In genomic region chr21:27646691-27647090, GRCh38 we compare ENCODE assay signal across 22 cellular contexts.
DNase-seq lines count a peak whose midpoint lies in the region; ATAC-seq and TF ChIP-seq lines count a peak whose summit lies in the region.
"Had no signal": no experiment of that assay in that cellular context is flagged by ENCODE, and none has a peak within 500 bp of the region (broad histone marks: within the 10 kb centered on the region; RNA-seq: fewer than 3 reads in every experiment).

No MANE protein-coding gene starts in this region.

- no peak overlapping the region for H4K8ac ChIP-seq in IMR-90 (ENCODE audit: low read depth in 2 of 2, low read length in 2 of 2)

- no peak overlapping the region for H2BK15ac ChIP-seq in IMR-90 (ENCODE audit: low read depth, low read length)

- H3K36me3 ChIP-seq in IMR-90 (ENCODE audit: control insufficient read depth, insufficient read depth, low read length) (no peaks in the 10 kb centered on the region), brain microvascular endothelial cell (replicated peaks) (no peaks in the 10 kb centered on the region), smooth muscle cell (ENCODE audit: low read depth) (no peaks in the 10 kb centered on the region)

- H3K27ac ChIP-seq in IMR-90 (ENCODE audit: insufficient read depth, low read length) (no peak overlapping the region), brain microvascular endothelial cell (peak overlapping the region; percentile 97), foreskin keratinocyte (peak overlapping the region; percentile 85), smooth muscle cell (ENCODE audit: low read depth) (peak overlapping the region; percentile 100)
- H3K27ac ChIP-seq: A549, PC-9 had no signal

- H3K4me3 ChIP-seq in IMR-90 (ENCODE audit: insufficient read depth, low read depth, low read length) (no peak overlapping the region), brain microvascular endothelial cell (ENCODE audit: low read depth, low read length) (no peak overlapping the region), smooth muscle cell (no peak overlapping the region)
- H3K4me3 ChIP-seq: A549, K562, PC-9 had no signal

- H2AK9ac ChIP-seq in IMR-90 (replicated peaks; ENCODE audit: low read depth, low read length, poor library complexity) = no peak overlapping the region

- no peaks in the 10 kb centered on the region for H3K9me3 ChIP-seq in IMR-90 (ENCODE audit: control insufficient read depth, insufficient read depth, low read length)
- no peaks in the 10 kb centered on the region for H3K9me3 ChIP-seq in smooth muscle cell (replicated peaks; ENCODE audit: low read depth)
- H3K9me3 ChIP-seq in T-helper 17 cell (ENCODE audit: control insufficient read depth, low read length, poor library complexity, severe bottlenecking) = no peaks in the 10 kb centered on the region
- H3K9me3 ChIP-seq: A549, SK-N-SH had no signal

- no peaks in the 10 kb centered on the region for H3K4me1 Mint-ChIP-seq in T-helper 17 cell
- H3K4me1 Mint-ChIP-seq: CD4-positive, CD25-positive, alpha-beta regulatory T cell; H9 had no signal

- H2AFZ ChIP-seq in IMR-90 (replicated peaks; ENCODE audit: low read length, poor library complexity) = no peak overlapping the region
- H2AFZ ChIP-seq in smooth muscle cell (ENCODE audit: low read depth) = peak overlapping the region; percentile 78
- H2AFZ ChIP-seq: PC-9 had no signal

- no TSS peak for BruUV-seq in IMR-90 (replicated peaks; lab: Mats Ljungman, UMichigan)

- H3K79me1 ChIP-seq in IMR-90 (ENCODE audit: low read depth in 1 of 2, low read length in 2 of 2) = no peaks in the 10 kb centered on the region

- H3K36me3 Mint-ChIP-seq in T-helper 17 cell (ENCODE audit: low read depth) = no peaks in the 10 kb centered on the region
- H3K36me3 Mint-ChIP-seq: CD4-positive, CD25-positive, alpha-beta regulatory T cell had no signal

- in situ Hi-C loops in IMR-90 (cut with MboI; ENCODE audit: low sequenced_read_pairs) = no loop called here
- in situ Hi-C loops in brain microvascular endothelial cell (cut with HindIII; ENCODE audit: low pct_ligation_motif_present, low sequenced_read_pairs) = no loop called here

- no peak for ATAC-seq in IMR-90 (ENCODE audit: low read depth)
- no peak for ATAC-seq in foreskin keratinocyte
- ATAC-seq in T-helper 17 cell = no peak
- no peak for ATAC-seq in HG03442 (IDR thresholded peaks at IDR 0.05; ENCODE audit: unreplicated experiment)
- no peak for ATAC-seq in GM18502 (IDR thresholded peaks at IDR 0.05; ENCODE audit: poor library complexity, unreplicated experiment)
- ATAC-seq: A549, K562 had no signal

- no peak overlapping the region for H2BK120ac ChIP-seq in IMR-90 (ENCODE audit: low read depth, low read length)

- CTCF ChIA-PET in IMR-90 (lab: Yijun Ruan, JAX) = no interaction called here

- H3K23ac ChIP-seq in IMR-90 (ENCODE audit: low read depth, low read length) = no peak overlapping the region

- no peak overlapping the region for H3K27ac Mint-ChIP-seq in T-helper 17 cell
- H3K27ac Mint-ChIP-seq: CD4-positive, CD25-positive, alpha-beta regulatory T cell had no signal

- H2BK5ac ChIP-seq in IMR-90 (ENCODE audit: low read depth, low read length, poor library complexity, severe bottlenecking) = no peak overlapping the region

- H3K79me2 ChIP-seq in smooth muscle cell (ENCODE audit: low read depth) = no peaks in the 10 kb centered on the region

- intact Hi-C loops in IMR-90 (cut with micrococcal nuclease) = no loop called here

- TF ChIP-seq POLR2A in IMR-90 (IDR thresholded peaks at IDR 0.05; ENCODE audit: low read depth, low read length) = no peak

- H3K9ac ChIP-seq in IMR-90 (ENCODE audit: low read depth, low read length) (no peak overlapping the region), smooth muscle cell (ENCODE audit: low read depth) (peak overlapping the region; percentile 98)
- H3K9ac ChIP-seq: SK-N-SH had no signal

- H3K4me2 ChIP-seq in IMR-90 (ENCODE audit: low read depth, low read length) = no peak overlapping the region
- no peak overlapping the region for H3K4me2 ChIP-seq in smooth muscle cell
- H3K4me2 ChIP-seq: A549, PC-9, SK-N-SH had no signal

- TF ChIP-seq CTCF in IMR-90 (conservative IDR thresholded peaks at IDR 0.05; ENCODE audit: low read depth, low read length) (no peak), brain microvascular endothelial cell (IDR thresholded peaks at IDR 0.05; ENCODE audit: low read depth, low read length, missing control alignments) (no peak), foreskin keratinocyte (conservative IDR thresholded peaks at IDR 0.05) (no peak), smooth muscle cell (IDR thresholded peaks at IDR 0.05; ENCODE audit: borderline replicate concordance, insufficient read depth, poor library complexity, severe bottlenecking) (no peak)

- dilution Hi-C loops in IMR-90 (cut with HindIII; ENCODE audit: low sequenced_read_pairs, unreplicated experiment) = no loop called here

- no peak overlapping the region for H4K91ac ChIP-seq in IMR-90 (ENCODE audit: insufficient read depth, low read depth, low read length)

- DNase-seq in IMR-90 = no peak
- no peak for DNase-seq in brain microvascular endothelial cell
- DNase-seq in foreskin keratinocyte = peak in 1 of 2 donors; percentile 70
- no peak for DNase-seq in smooth muscle cell (lab: John Stamatoyannopoulos, UW; ENCODE audit: unreplicated experiment)
- no peak for DNase-seq in T-helper 17 cell
- DNase-seq: CD4-positive, CD25-positive, alpha-beta regulatory T cell; EL; H9; HFFc6; NCI-H1092 treated with DMSO at 0.1 percent for 48 hours; NCI-H1436 treated with DMSO at 0.1 percent for 48 hours; NCI-H1930; NCI-H510A treated with DMSO at 0.1 percent for 48 hours; NCI-H748 treated with DMSO at 0.1 percent for 48 hours; PC-9; RPMI8226; SIG-M5; SK-N-SH had no signal

- no peak overlapping the region for H3K4me3 Mint-ChIP-seq in T-helper 17 cell
- H3K4me3 Mint-ChIP-seq: CD4-positive, CD25-positive, alpha-beta regulatory T cell; H9; HFFc6 had no signal

- no peak overlapping the region for H2AK5ac ChIP-seq in IMR-90 (ENCODE audit: low read depth, low read length)

- H3K18ac ChIP-seq in IMR-90 (ENCODE audit: low read depth, low read length) = peak overlapping the region; percentile 43; the same call in 1 of the 2 replicates

- H3K14ac ChIP-seq in IMR-90 (replicated peaks; ENCODE audit: low read depth, low read length) = no peak overlapping the region

- H3K9me1 ChIP-seq in IMR-90 (ENCODE audit: insufficient read depth, low read length) = no peaks in the 10 kb centered on the region

- POLR2A ChIA-PET in IMR-90 (lab: Charles Lee; ENCODE audit: unreplicated experiment) = no interaction called here

- no peak overlapping the region for H3K56ac ChIP-seq in IMR-90 (ENCODE audit: extremely low read depth, insufficient read depth, low read length)

- H3K4me1 ChIP-seq in IMR-90 (ENCODE audit: control insufficient read depth, insufficient read depth, low read length) = peaks cover 2% of the 10 kb centered on the region; the same call in 1 of the 2 replicates
- H3K4me1 ChIP-seq in foreskin keratinocyte = peaks cover 38% of the 10 kb centered on the region
- H3K4me1 ChIP-seq in smooth muscle cell (ENCODE audit: low read depth) = peaks cover 9% of the 10 kb centered on the region
- H3K4me1 ChIP-seq: A549 had no signal

- no peak overlapping the region for H3K4ac ChIP-seq in IMR-90 (ENCODE audit: low read depth, low read length)

- H2BK20ac ChIP-seq in IMR-90 (ENCODE audit: low read depth, low read length) = no peak overlapping the region

- H4K20me1 ChIP-seq in IMR-90 (ENCODE audit: insufficient read depth, low read length) = no peaks in the 10 kb centered on the region
- H4K20me1 ChIP-seq in smooth muscle cell (ENCODE audit: low read depth) = no peaks in the 10 kb centered on the region

- no peaks in the 10 kb centered on the region for H3K27me3 ChIP-seq in IMR-90 (ENCODE audit: control insufficient read depth, insufficient read depth, low read length)
- no peaks in the 10 kb centered on the region for H3K27me3 ChIP-seq in brain microvascular endothelial cell (replicated peaks)
- H3K27me3 ChIP-seq in foreskin keratinocyte = no peaks in the 10 kb centered on the region
- no peaks in the 10 kb centered on the region for H3K27me3 ChIP-seq in smooth muscle cell (ENCODE audit: low read depth)

- no peaks in the 10 kb centered on the region for H3K27me3 Mint-ChIP-seq in T-helper 17 cell
- H3K27me3 Mint-ChIP-seq: CD4-positive, CD25-positive, alpha-beta regulatory T cell had no signal

- no peak overlapping the region for H4K5ac ChIP-seq in IMR-90 (ENCODE audit: low read depth, low read length)

- no peak for TF ChIP-seq RAD21 in IMR-90 (IDR thresholded peaks at IDR 0.05; ENCODE audit: low read length)

- H3F3A ChIP-seq in smooth muscle cell (ENCODE audit: low read depth) = peaks cover 4% of the 10 kb centered on the region

TF ChIP-seq in IMR-90, 13 proteins besides CTCF, POLR2A, EP300 and RAD21 (continues in another document):
- TF ChIP-seq USF2 (IDR thresholded peaks at IDR 0.05; ENCODE audit: low read depth, low read length) = no peak
- TF ChIP-seq ELK1 (IDR thresholded peaks at IDR 0.05; ENCODE audit: borderline replicate concordance, low read depth, low read length) = no peak
- no peak for TF ChIP-seq MAZ (IDR thresholded peaks at IDR 0.05; ENCODE audit: borderline replicate concordance, low read depth, low read length)
- no peak for TF ChIP-seq MAFK (IDR thresholded peaks at IDR 0.05; ENCODE audit: low read depth, low read length)
- TF ChIP-seq MXI1 (IDR thresholded peaks at IDR 0.05; ENCODE audit: borderline replicate concordance, low read depth, low read length) = no peak
- TF ChIP-seq NFE2L2 (IDR thresholded peaks at IDR 0.05; ENCODE audit: low read depth, low read length) = no peak
- no peak for TF ChIP-seq CEBPB (IDR thresholded peaks at IDR 0.05; ENCODE audit: low read depth, low read length)
- TF ChIP-seq RFX5 (IDR thresholded peaks at IDR 0.05; ENCODE audit: low read depth, low read length) = no peak
- no peak for TF ChIP-seq SMC3 (IDR thresholded peaks at IDR 0.05; ENCODE audit: low read depth, low read length)
- TF ChIP-seq CHD1 (IDR thresholded peaks at IDR 0.05; ENCODE audit: low read depth, low read length) = no peak
